ENCODE assay signal across 1 cellular context in the genomic region with DNA sequence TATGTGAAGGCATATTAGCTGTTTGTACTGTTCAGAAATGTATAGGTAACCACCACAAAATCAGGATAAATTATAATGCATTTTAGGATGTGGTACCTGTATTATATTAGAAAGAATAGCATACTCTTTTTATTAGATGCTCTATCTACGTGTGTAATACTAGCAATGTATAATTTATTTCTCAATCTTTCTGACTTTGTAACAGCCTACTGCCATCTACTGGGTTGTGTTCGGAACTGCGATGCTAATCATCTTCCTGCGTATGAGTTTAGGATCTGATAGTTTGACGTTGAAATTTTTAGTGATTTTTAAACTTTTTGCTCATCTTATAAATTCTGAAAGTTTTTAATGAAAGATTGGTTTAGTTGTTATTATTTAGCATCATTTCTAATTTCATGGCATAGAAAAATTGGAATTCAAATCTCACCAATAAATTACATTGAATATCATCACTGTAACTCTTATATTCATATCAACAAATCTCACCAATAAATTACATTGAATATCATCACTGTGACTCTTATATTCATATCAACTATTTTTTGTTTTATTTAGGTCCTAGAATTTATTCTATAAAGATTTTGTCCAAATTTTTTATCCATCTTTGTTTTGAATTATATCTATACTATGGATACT.
TF ChIP-seq lines count a peak whose summit lies in the region.

No MANE protein-coding gene starts in this region.

TF ChIP-seq in H1, 55 proteins besides CTCF, POLR2A, EP300 and RAD21 (continued from another document):
- TF ChIP-seq CHD7 (IDR thresholded peaks at IDR 0.05; ENCODE audit: insufficient replicate concordance, low read length), result no peak
